In the genomic region with DNA sequence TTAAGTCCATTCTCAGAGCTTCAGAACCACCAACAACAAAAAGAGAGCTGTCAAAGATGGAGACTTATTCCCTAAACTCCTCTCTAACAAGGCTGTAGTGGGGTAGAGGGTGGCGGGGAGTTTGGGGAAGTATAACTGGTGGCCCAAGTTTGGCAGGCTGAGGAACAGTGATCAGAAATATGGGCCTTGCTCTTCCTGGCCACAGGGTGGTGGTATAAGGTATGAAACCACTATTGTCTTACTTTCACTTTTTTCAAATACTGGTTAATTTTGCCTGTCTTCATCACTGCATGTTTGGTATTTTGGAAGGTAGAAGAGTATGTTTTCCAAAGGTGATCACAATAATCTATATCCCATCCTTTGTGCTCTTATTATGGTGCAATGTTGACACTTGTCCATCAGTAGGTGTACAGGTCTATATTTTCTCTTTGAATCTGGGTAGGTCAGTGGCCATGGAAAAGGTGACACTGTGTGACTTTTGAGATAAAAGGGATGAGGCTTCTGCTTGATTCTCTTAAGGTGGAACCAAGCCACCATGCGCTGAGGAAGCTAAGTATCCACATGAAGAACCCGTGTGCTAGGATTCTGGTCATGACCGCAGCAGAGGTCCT, we compare ENCODE assay signal across 8 cellular contexts. TPM values are rescaled to one million over a fixed set of nuclear protein-coding genes. Genes with fewer than 3 reads are reported as not detected.
A peak's percentile ranks its signal among the peaks of the same experiment; 100 is the strongest.
DNase-seq lines count a peak whose midpoint lies in the region; ATAC-seq and TF ChIP-seq lines count a peak whose summit lies in the region.

No MANE protein-coding gene starts in this region.

- H3K27me3 Mint-ChIP-seq in WTC11 (ENCODE audit: low read depth): no peaks in the 10 kb centered on the region
- H3K27me3 Mint-ChIP-seq in memory B cell: no peaks in the 10 kb centered on the region

- peak; percentile 38 to 58 for ATAC-seq in activated CD4-positive, CD25-positive, alpha-beta regulatory T cell treated with anti-CD3 and anti-CD28 coated beads, Interleukin-2, amount 50 U/mL, for 24 hours
- ATAC-seq in GM21423 (IDR thresholded peaks at IDR 0.05; ENCODE audit: unreplicated experiment) (peak; percentile 98), HG03520 (IDR thresholded peaks at IDR 0.05; ENCODE audit: unreplicated experiment) (peak; percentile 97), WTC11 (peak; percentile 94), memory B cell (ENCODE audit: low read depth) (peak; percentile 99)

- 89% methylated on average over 4 of the region's 4 CpGs for WGBS in suprapubic skin

- no peak overlapping the region for H3K27ac Mint-ChIP-seq in WTC11
- no peak overlapping the region for H3K27ac Mint-ChIP-seq in memory B cell

- DNase-seq in activated CD4-positive, CD25-positive, alpha-beta regulatory T cell treated with anti-CD3 and anti-CD28 coated beads, Interleukin-2, amount 50 U/mL, for 72 hours: no peak
- no peak for DNase-seq in WTC11 (ENCODE audit: low spot score)
- DNase-seq in memory B cell (ENCODE audit: low spot score in 2 of 2): peak in 1 of 2 donors; percentile 20
- no peak for DNase-seq in suprapubic skin (ENCODE audit: low spot score in 2 of 2)
- no peak for DNase-seq in NCI-H1048 (lab: John Stamatoyannopoulos, UW)

- no peaks in the 10 kb centered on the region for H3K36me3 Mint-ChIP-seq in WTC11
- H3K36me3 Mint-ChIP-seq in memory B cell: no peaks in the 10 kb centered on the region

- H3K9me3 ChIP-seq in suprapubic skin: no peaks in the 10 kb centered on the region

- no peak overlapping the region for H3K4me3 ChIP-seq in suprapubic skin

- TF ChIP-seq CTCF in WTC11 (IDR thresholded peaks at IDR 0.05) (peak; percentile 23; the same call in 1 of the 2 replicates), suprapubic skin (IDR thresholded peaks at IDR 0.05) (peak in 1 of 2 donors; percentile 19)

- H3K36me3 ChIP-seq in suprapubic skin: no peaks in the 10 kb centered on the region

- H3K4me3 Mint-ChIP-seq in WTC11 (no peak overlapping the region), memory B cell (no peak overlapping the region)

- H3K4me1 Mint-ChIP-seq in WTC11: peaks cover 9% of the 10 kb centered on the region; the same call in 1 of the 2 replicates
- H3K4me1 Mint-ChIP-seq in memory B cell: peaks cover 10% of the 10 kb centered on the region

- CTCF ChIA-PET in WTC11 (lab: Charles Lee): no interaction called here

- no peak for TF ChIP-seq EP300 in suprapubic skin (IDR thresholded peaks at IDR 0.05)

- TF ChIP-seq POLR2A in suprapubic skin (IDR thresholded peaks at IDR 0.05): no peak

- no peaks in the 10 kb centered on the region for H3K4me1 ChIP-seq in suprapubic skin

- H3K9me3 Mint-ChIP-seq in WTC11 (no peaks in the 10 kb centered on the region), memory B cell (peaks cover 1% of the 10 kb centered on the region)

- H3K27ac ChIP-seq in suprapubic skin: no peak overlapping the region

- no peaks in the 10 kb centered on the region for H3K27me3 ChIP-seq in suprapubic skin

- POLR2A ChIA-PET in WTC11 (lab: Charles Lee): no interaction called here

TF ChIP-seq in WTC11, 78 proteins besides CTCF, POLR2A, EP300 and RAD21:
- TF ChIP-seq NR2C2 (CRISPR knock-in tag; IDR thresholded peaks at IDR 0.05) (no peak), NR1H2 (CRISPR knock-in tag; IDR thresholded peaks at IDR 0.05) (no peak), ZSCAN18 (CRISPR knock-in tag; IDR thresholded peaks at IDR 0.05) (no peak), JAZF1 (CRISPR knock-in tag; IDR thresholded peaks at IDR 0.05) (no peak), OVOL2 (CRISPR knock-in tag; IDR thresholded peaks at IDR 0.05; ENCODE audit: borderline replicate concordance) (no peak), RELA (CRISPR knock-in tag; IDR thresholded peaks at IDR 0.05; ENCODE audit: borderline replicate concordance) (no peak), ETV6 (CRISPR knock-in tag; IDR thresholded peaks at IDR 0.05) (no peak), TCF7 (CRISPR knock-in tag; IDR thresholded peaks at IDR 0.05; ENCODE audit: low read depth) (no peak), ZMAT4 (CRISPR knock-in tag; IDR thresholded peaks at IDR 0.05) (no peak), ESRRA (CRISPR knock-in tag; IDR thresholded peaks at IDR 0.05; ENCODE audit: borderline replicate concordance) (no peak), ZNF138 (CRISPR knock-in tag; conservative IDR thresholded peaks at IDR 0.05) (no peak), CBFB (CRISPR knock-in tag; IDR thresholded peaks at IDR 0.05; ENCODE audit: low read depth) (no peak)
- TF ChIP-seq, protein P1, sequence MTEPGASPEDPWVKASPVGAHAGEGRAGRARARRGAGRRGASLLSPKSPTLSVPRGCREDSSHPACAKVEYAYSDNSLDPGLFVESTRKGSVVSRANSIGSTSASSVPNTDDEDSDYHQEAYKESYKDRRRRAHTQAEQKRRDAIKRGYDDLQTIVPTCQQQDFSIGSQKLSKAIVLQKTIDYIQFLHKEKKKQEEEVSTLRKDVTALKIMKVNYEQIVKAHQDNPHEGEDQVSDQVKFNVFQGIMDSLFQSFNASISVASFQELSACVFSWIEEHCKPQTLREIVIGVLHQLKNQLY (CRISPR knock-in tag; IDR thresholded peaks at IDR 0.05): no peak
- TF ChIP-seq, protein P2, sequence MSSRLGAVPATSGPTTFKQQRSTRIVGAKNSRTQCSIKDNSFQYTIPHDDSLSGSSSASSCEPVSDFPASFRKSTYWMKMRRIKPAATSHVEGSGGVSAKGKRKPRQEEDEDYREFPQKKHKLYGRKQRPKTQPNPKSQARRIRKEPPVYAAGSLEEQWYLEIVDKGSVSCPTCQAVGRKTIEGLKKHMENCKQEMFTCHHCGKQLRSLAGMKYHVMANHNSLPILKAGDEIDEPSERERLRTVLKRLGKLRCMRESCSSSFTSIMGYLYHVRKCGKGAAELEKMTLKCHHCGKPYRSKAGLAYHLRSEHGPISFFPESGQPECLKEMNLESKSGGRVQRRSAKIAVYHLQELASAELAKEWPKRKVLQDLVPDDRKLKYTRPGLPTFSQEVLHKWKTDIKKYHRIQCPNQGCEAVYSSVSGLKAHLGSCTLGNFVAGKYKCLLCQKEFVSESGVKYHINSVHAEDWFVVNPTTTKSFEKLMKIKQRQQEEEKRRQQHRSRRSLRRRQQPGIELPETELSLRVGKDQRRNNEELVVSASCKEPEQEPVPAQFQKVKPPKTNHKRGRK (CRISPR knock-in tag; IDR thresholded peaks at IDR 0.05; ENCODE audit: borderline replicate concordance): no peak
- TF ChIP-seq, protein P3, sequence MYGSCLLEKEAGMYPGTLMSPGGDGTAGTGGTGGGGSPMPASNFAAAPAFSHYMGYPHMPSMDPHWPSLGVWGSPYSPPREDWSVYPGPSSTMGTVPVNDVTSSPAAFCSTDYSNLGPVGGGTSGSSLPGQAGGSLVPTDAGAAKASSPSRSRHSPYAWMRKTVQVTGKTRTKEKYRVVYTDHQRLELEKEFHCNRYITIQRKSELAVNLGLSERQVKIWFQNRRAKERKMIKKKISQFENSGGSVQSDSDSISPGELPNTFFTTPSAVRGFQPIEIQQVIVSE (CRISPR knock-in tag; IDR thresholded peaks at IDR 0.05; ENCODE audit: borderline replicate concordance): no peak
- TF ChIP-seq, protein P4, sequence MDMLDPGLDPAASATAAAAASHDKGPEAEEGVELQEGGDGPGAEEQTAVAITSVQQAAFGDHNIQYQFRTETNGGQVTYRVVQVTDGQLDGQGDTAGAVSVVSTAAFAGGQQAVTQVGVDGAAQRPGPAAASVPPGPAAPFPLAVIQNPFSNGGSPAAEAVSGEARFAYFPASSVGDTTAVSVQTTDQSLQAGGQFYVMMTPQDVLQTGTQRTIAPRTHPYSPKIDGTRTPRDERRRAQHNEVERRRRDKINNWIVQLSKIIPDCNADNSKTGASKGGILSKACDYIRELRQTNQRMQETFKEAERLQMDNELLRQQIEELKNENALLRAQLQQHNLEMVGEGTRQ (CRISPR knock-in tag; IDR thresholded peaks at IDR 0.05): no peak

RNA-seq across cellular contexts. Expression of gene GPC5, which starts 23.2 kb away (rescaled TPM):
- total RNA-seq in WTC11 (2021): 0.46 to 0.89 TPM (median 0.50 TPM) in 3 replicates
- under 1 TPM in 1 of 4 donors, not detected in 3; 0.55 TPM for total RNA-seq in suprapubic skin

RNA-seq across cellular contexts. Expression of gene MIR17HG, which starts 27.7 kb away (rescaled TPM):
- total RNA-seq in WTC11 (2021): 33.4 to 37.1 TPM (median 36.7 TPM) in 3 replicates
- total RNA-seq in suprapubic skin: 10 to 100 TPM in 1 of 4 donors, 1 to 10 TPM in 3; 4.0 to 12.8 (median 4.2) TPM

Comparison
In these comparisons a context has a peak if more than half of its experiments do, and no peak if none do; other contexts are left out.
1. ATAC-seq: peak in every context shown above with its lines; median percentile 99 in memory B cell; 98 in GM21423; 97 in HG03520; 94 in WTC11; 48 in activated CD4-positive, CD25-positive, alpha-beta regulatory T cell treated with anti-CD3 and anti-CD28 coated beads, Interleukin-2, amount 50 U/mL, for 24 hours.